In genomic region chr1:202613571-202613970, GRCh38 we compare ENCODE assay signal across 19 cellular contexts.
"Had no signal": no experiment of that assay in that cellular context is flagged by ENCODE, and none has a peak within 500 bp of the region (broad histone marks: within the 10 kb centered on the region; RNA-seq: fewer than 3 reads in every experiment).

No MANE protein-coding gene starts in this region.

- DNase-seq: effector CD4-positive, alpha-beta T cell; hypothalamus; left ventricle myocardium superior; lower lobe of right lung; naive thymus-derived CD8-positive, alpha-beta T cell; nephron progenitor cell; stimulated activated CD4-positive, alpha-beta T cell treated with anti-CD3 and anti-CD28 coated beads, Interleukin-2, amount 100 ng/mL, for 24 hours; stimulated activated CD4-positive, alpha-beta T cell treated with anti-CD3 and anti-CD28 coated beads, Interleukin-4, amount 100 ng/mL, for 24 hours; stimulated activated naive CD4-positive, alpha-beta T cell treated with Interleukin-2 at 50 U/mL for 16 hours; stomach; thyroid gland; trophoblast cell had no signal

- H3K27me3 ChIP-seq: dorsolateral prefrontal cortex, pancreas, thyroid gland, vagina had no signal

- H3K36me3 ChIP-seq: lower lobe of right lung, pancreas, stomach, thyroid gland, vagina had no signal

- ATAC-seq: left ventricle myocardium superior; naive thymus-derived CD8-positive, alpha-beta T cell; pancreas; sciatic nerve; stimulated activated effector memory CD8-positive, alpha-beta T cell treated with anti-CD3 and anti-CD28 coated beads, Interleukin-12 subunit alpha, Interleukin-12 subunit beta, amount 100 ng/mL, for 72 hours had no signal

- H3K4me3 ChIP-seq: dorsolateral prefrontal cortex, lower lobe of right lung, pancreas, smooth muscle cell, stomach, thyroid gland, vagina had no signal

- H3K27ac ChIP-seq: dorsolateral prefrontal cortex, lower lobe of right lung, neutrophil, pancreas, thyroid gland, vagina had no signal

- H3K9me3 ChIP-seq: lower lobe of right lung, neutrophil, pancreas, stomach, thyroid gland, vagina had no signal

- H3K4me2 ChIP-seq: smooth muscle cell had no signal
